ENCODE assay signal across 8 cellular contexts in genomic region chr2:148021059-148021985, GRCh38. TPM values are rescaled to one million over a fixed set of nuclear protein-coding genes. Genes with fewer than 3 reads are reported as not detected.
A peak's percentile ranks its signal among the peaks of the same experiment; 100 is the strongest.
DNase-seq lines count a peak whose midpoint lies in the region; ATAC-seq and TF ChIP-seq lines count a peak whose summit lies in the region.

Gene MBD5 (plus strand): TSS chr2:148021091.

- H3K4me1 Mint-ChIP-seq in T-cell = peaks cover 68 to 70% (median 70%) of the 10 kb centered on the region in 3 donors
- peaks cover 38% of the 10 kb centered on the region for H3K4me1 Mint-ChIP-seq in MCF 10A (ENCODE audit: insufficient read depth, unreplicated experiment)

- TF ChIP-seq CTCF in MCF 10A (IDR thresholded peaks at IDR 0.05; ENCODE audit: unreplicated experiment) = no peak

- CTCF ChIA-PET in T-cell (lab: Charles Lee) (interaction anchor here (0.5 to 2.4 kb wide), 18 partner anchors 8 to 624 kb away, joined by 3 to 18 read pairs (median 4); partner anchors contain the start of gene ACVR2A (in 1 of the 2)), MCF 10A (lab: Yijun Ruan, JAX) (interaction anchor here (0.6 to 3.1 kb wide), 7 partner anchors 10 to 622 kb away, joined by 3 to 14 read pairs (median 6); no protein-coding TSS in a partner anchor)

- intact Hi-C loops in MCF 10A (cut with micrococcal nuclease) = loop anchor here (5.0 to 10.0 kb wide), 3 partner anchors 111 to 623 kb away; partner anchors contain the start of gene EPC2

- H3K9me3 Mint-ChIP-seq in T-cell (no peaks in the 10 kb centered on the region), MCF 10A (ENCODE audit: unreplicated experiment) (no peaks in the 10 kb centered on the region)

- H3K4me3 Mint-ChIP-seq in T-cell = peak within 1 kb of the TSS; percentile 96 to 99 (median 99)
- H3K4me3 Mint-ChIP-seq in MCF 10A (ENCODE audit: unreplicated experiment) = peak within 1 kb of the TSS; percentile 90

- H3K27me3 Mint-ChIP-seq in T-cell (no peaks in the 10 kb centered on the region), MCF 10A (ENCODE audit: insufficient read depth, unreplicated experiment) (no peaks in the 10 kb centered on the region)

- H3K36me3 Mint-ChIP-seq in T-cell = peaks cover 1% of the 10 kb centered on the region
- H3K36me3 Mint-ChIP-seq in MCF 10A (ENCODE audit: insufficient read depth, unreplicated experiment) = no peaks in the 10 kb centered on the region

- DNase-seq in DMS79 treated with DMSO at 0.1 percent for 48 hours (lab: John Stamatoyannopoulos, UW) = peak; percentile 49
- DNase-seq in HS-27A (ENCODE audit: low read depth) = peak; percentile 17
- DNase-seq in T-cell = peak in 31 of 34 experiments; percentile 22 to 80 (median 64)
- peak; percentile 40 for DNase-seq in MCF 10A (ENCODE audit: unreplicated experiment)
- DNase-seq in iris pigment epithelial cell (ENCODE audit: low read depth) = peak; percentile 55
- peak; percentile 50 for DNase-seq in stimulated activated CD4-positive, alpha-beta T cell treated with anti-CD3 and anti-CD28 coated beads, Interleukin-15, amount 100 ng/mL, for 24 hours
- DNase-seq in superior temporal gyrus (ENCODE audit: extremely low spot score) = no peak

- ATAC-seq in GM21360 (IDR thresholded peaks at IDR 0.05; ENCODE audit: unreplicated experiment) (peak; percentile 29), T-cell (replicated peaks in 1 of 4) (peak; percentile 47 to 56 (median 52))

- peak within 1 kb of the TSS; percentile 96 to 98 for H3K27ac Mint-ChIP-seq in T-cell
- peak within 1 kb of the TSS; percentile 74 for H3K27ac Mint-ChIP-seq in MCF 10A (ENCODE audit: low read depth, unreplicated experiment)

- TSS peak; percentile 24 for BruUV-seq in MCF 10A (replicated peaks; lab: Mats Ljungman, UMichigan)

- POLR2A ChIA-PET in T-cell (lab: Charles Lee) (interaction anchor here (0.5 to 1.8 kb wide), 17 partner anchors 8 to 1566 kb away, joined by 3 to 13 read pairs (median 5); no protein-coding TSS in a partner anchor), MCF 10A (lab: Yijun Ruan, JAX) (interaction anchor here (0.7 to 4.8 kb wide), 30 partner anchors 8 to 1566 kb away, joined by 3 to 24 read pairs (median 4); partner anchors contain the start of genes ACVR2A, EPC2 and MMADHC)

RNA-seq across cellular contexts. Expression of gene MBD5, which starts in this region (rescaled TPM):
- total RNA-seq in T-cell (10 to 100 TPM; 34.6 to 81.9 (median 45.6) TPM), MCF 10A (2022) (30.4 and 33.9 TPM in 2 replicates)
